ENCODE assay signal across 10 cellular contexts in genomic region chr1:942411-942821, GRCh38. TPM values are rescaled to one million over a fixed set of nuclear protein-coding genes. Genes with fewer than 3 reads are reported as not detected.
A peak's percentile ranks its signal among the peaks of the same experiment; 100 is the strongest.
DNase-seq lines count a peak whose midpoint lies in the region; ATAC-seq, FAIRE-seq and TF ChIP-seq lines count a peak whose summit lies in the region.
"Had no signal": no experiment of that assay in that cellular context is flagged by ENCODE, and none has a peak within 500 bp of the region (broad histone marks: within the 10 kb centered on the region; RNA-seq: fewer than 3 reads in every experiment).

No MANE protein-coding gene starts in this region.

- ATAC-seq in GM12878 (peak; percentile 11; the same call in 2 of the 3 replicates), mucosa of descending colon (peak; percentile 2), GM21515 (IDR thresholded peaks at IDR 0.05; ENCODE audit: unreplicated experiment) (no peak)

- CTCF ChIA-PET in HEK293 (lab: Yijun Ruan, JAX) = interaction anchor here (0.6 to 2.7 kb wide), 4 partner anchors 9 to 349 kb away, joined by 3 to 15 read pairs (median 4); partner anchors contain the start of gene SAMD11
- CTCF ChIA-PET in GM12878 (lab: Yijun Ruan, JAX) = interaction anchor here (0.6 to 1.1 kb wide), 2 partner anchors 37 to 337 kb away, joined by 3 to 4 read pairs; no protein-coding TSS in a partner anchor

- no peak overlapping the region for H2AFZ ChIP-seq in GM12878 (ENCODE audit: control insufficient read depth, low read depth, low read length)

- H3K27ac ChIP-seq in HEK293 (ENCODE audit: extremely low read depth, low read depth, low read length) (peak overlapping the region; percentile 98), GM12878 (ENCODE audit: control insufficient read depth, insufficient read depth) (no peak overlapping the region)

- no peak for FAIRE-seq in GM12878 (lab: Jason Lieb, UNC)

- peaks cover 31% of the 10 kb centered on the region for H3K36me3 ChIP-seq in BE2C
- peaks cover 0 to 51% of the 10 kb centered on the region in 2 experiments; a peak in 1 of 3 replicates for H3K36me3 ChIP-seq in HEK293 (ENCODE audit: control insufficient read depth in 2 of 2, insufficient read depth in 1 of 2, low read length in 2 of 2)
- peaks cover 0 to 4% of the 10 kb centered on the region in 2 experiments; a peak in 3 of 4 replicates for H3K36me3 ChIP-seq in GM12878 (ENCODE audit: control insufficient read depth in 2 of 2, insufficient read depth in 2 of 2, low read length in 1 of 2)
- no peaks in the 10 kb centered on the region for H3K36me3 ChIP-seq in mucosa of descending colon (ENCODE audit: low read depth)

- DNase-seq in BE2C (peak; percentile 55), GM12878 (ENCODE audit: low read depth, low spot score) (no peak), mucosa of descending colon (no peak), mesenteric fat pad (ENCODE audit: low spot score) (no peak), anterior cingulate cortex (lab: John Stamatoyannopoulos, UW) (no peak), NCI-H446 treated with DMSO at 0.1 percent for 48 hours (lab: John Stamatoyannopoulos, UW) (no peak)
- DNase-seq: T-helper 1 cell had no signal

- SMC1A ChIA-PET in GM12878 (lab: Charles Lee; ENCODE audit: uncharacterized antibody, unreplicated experiment) = no interaction called here

- H3K79me2 ChIP-seq in GM12878 (ENCODE audit: control insufficient read depth, insufficient read depth, low read length) = no peaks in the 10 kb centered on the region

- peak overlapping the region; percentile 36 for H3K4me3 ChIP-seq in BE2C (ENCODE audit: low read depth, low read length)
- peak overlapping the region; percentile 46 for H3K4me3 ChIP-seq in HEK293 (ENCODE audit: low read depth, low read length)
- H3K4me3 ChIP-seq in GM12878 = no peak overlapping the region
- H3K4me3 ChIP-seq in mucosa of descending colon = no peak overlapping the region

- TF ChIP-seq EP300 in GM12878 (IDR thresholded peaks at IDR 0.05; ENCODE audit: borderline replicate concordance in 1 of 2, control insufficient read depth in 1 of 2, low read depth in 2 of 2, low read length in 2 of 2) = no peak

- WGBS in GM12878 (ENCODE audit: insufficient coverage, insufficient replicate concordance, low lambda C conversion rate, missing lambda C conversion rate) = 3% methylated on average over 28 of the region's 48 CpGs

- no peak for TF ChIP-seq RAD21 in GM12878 (IDR thresholded peaks at IDR 0.05; ENCODE audit: insufficient read depth, low read depth, low read length)

- POLR2A ChIA-PET in HEK293 (lab: Yijun Ruan, JAX) (interaction anchor here (0.7 to 9.4 kb wide), 13 partner anchors 10 to 55 kb away, joined by 3 to 111 read pairs (median 12); partner anchors contain the start of genes PLEKHN1 and SAMD11), GM12878 (lab: Charles Lee) (interaction anchor here (0.7 to 1.3 kb wide), 2 partner anchors 37 to 665 kb away, joined by 3 to 7 read pairs; no protein-coding TSS in a partner anchor)

- intact Hi-C loops in GM12878 (cut with micrococcal nuclease; ENCODE audit: unreplicated experiment) (loop anchor here (5.0 kb wide), 1 partner anchor 35 kb away; no protein-coding TSS in a partner anchor), mucosa of descending colon (cut with DNase I, micrococcal nuclease) (no loop called here)

- in situ Hi-C loops in GM12878 (cut with MboI) = no loop called here

- no peaks in the 10 kb centered on the region for H4K20me1 ChIP-seq in GM12878 (ENCODE audit: control insufficient read depth, insufficient read depth)

- no peaks in the 10 kb centered on the region for H3K27me3 ChIP-seq in BE2C
- peaks cover 6 to 8% of the 10 kb centered on the region in 2 experiments for H3K27me3 ChIP-seq in GM12878 (replicated peaks in 1 of 2; ENCODE audit: control insufficient read depth in 2 of 2, insufficient read depth in 2 of 2, low read length in 1 of 2)

- H3K9me3 ChIP-seq in BE2C = no peaks in the 10 kb centered on the region
- H3K9me3 ChIP-seq in HEK293 (ENCODE audit: control insufficient read depth, insufficient read depth, low read depth, low read length) = no peaks in the 10 kb centered on the region
- no peaks in the 10 kb centered on the region for H3K9me3 ChIP-seq in GM12878 (replicated peaks; ENCODE audit: control insufficient read depth, insufficient read depth, low read length)
- no peaks in the 10 kb centered on the region for H3K9me3 ChIP-seq in mucosa of descending colon

- RAD21 ChIA-PET in GM12878 (lab: Charles Lee; ENCODE audit: unreplicated experiment) = interaction anchor here (0.9 kb wide), 1 partner anchor 24 kb away, joined by 4 read pairs; no protein-coding TSS in a partner anchor

- TF ChIP-seq CTCF in BE2C (IDR thresholded peaks at IDR 0.05; ENCODE audit: low read depth, low read length) (no peak), HEK293 (tag by site-specific recombination; IDR thresholded peaks at IDR 0.05) (no peak), GM12878 (IDR thresholded peaks at IDR 0.05 in 2 of 3, conservative IDR thresholded peaks at IDR 0.05 in 1 of 3; ENCODE audit: control insufficient read depth in 2 of 3, extremely low read depth in 1 of 3, insufficient read depth in 1 of 3, low read depth in 3 of 3, low read length in 3 of 3) (no peak), mucosa of descending colon (IDR thresholded peaks at IDR 0.05) (no peak)

- H3K4me1 ChIP-seq in BE2C = peaks cover 58% of the 10 kb centered on the region
- peaks cover 46% of the 10 kb centered on the region for H3K4me1 ChIP-seq in HEK293 (ENCODE audit: control insufficient read depth, insufficient read depth, low read length)
- peaks cover 7% of the 10 kb centered on the region; the same call in 1 of the 2 replicates for H3K4me1 ChIP-seq in GM12878 (ENCODE audit: control insufficient read depth, insufficient read depth, low read length)
- peaks cover 37% of the 10 kb centered on the region for H3K4me1 ChIP-seq in mucosa of descending colon (ENCODE audit: low read depth)

- no peak; the same call in 1 of the 2 replicates for TF ChIP-seq POLR2A in GM12878 (IDR thresholded peaks at IDR 0.05; ENCODE audit: low read depth, low read length)

- no peak overlapping the region for H3K4me2 ChIP-seq in GM12878 (ENCODE audit: control insufficient read depth, insufficient read depth)

- H3K9ac ChIP-seq in GM12878 (ENCODE audit: control insufficient read depth, insufficient read depth, low read length) = no peak overlapping the region

- no TSS peak for BruUV-seq in GM12878 (replicated peaks; lab: Mats Ljungman, UMichigan)

RNA-seq across cellular contexts. Expression of gene NOC2L, which starts 16.6 kb away (rescaled TPM):
- 253 TPM for polyA plus RNA-seq in BE2C (2012; ENCODE audit: insufficient read depth, insufficient read length, low read depth)
- 45.4 and 56.2 TPM in 2 replicates for total RNA-seq in GM12878 (2013; cell fraction: nucleolus; rRNA removed)
- total RNA-seq in GM12878 (2014; rRNA removed) (92.5 and 107 TPM in 2 replicates), GM12878 (2014; rRNA removed; fragmentation: Illumina TruSeq; extraction: Trizol) (44.7 and 52.5 TPM in 2 replicates), GM12878 (2021) (115 and 132 TPM in 2 replicates), mucosa of descending colon (10 to 100 TPM; 47.3 to 56.2 (median 54.6) TPM), mesenteric fat pad (49.8 TPM)
- polyA plus RNA-seq in GM12878 (2011; ENCODE audit: low read depth) = 20.8 TPM
- polyA plus RNA-seq in GM12878 (2011; rRNA removed) (19.2 and 40.7 TPM in 2 replicates), GM12878 (2014; fragmentation: Illumina TruSeq; extraction: Trizol) (26.6 and 48.6 TPM in 2 replicates), GM12878 (2014; fragmentation: Nextera tagmentation; extraction: Ambion mirVana) (1 to 10 TPM; 1.3 to 4.6 TPM), GM12878 (2014; rRNA removed) (76.1 and 88.9 TPM in 2 replicates), GM12878 (2016; fragmentation: Nextera tagmentation; extraction: Ambion mirVana) (100 to 1,000 TPM; 154 to 171 TPM)
- 66.9 and 84.3 TPM in 2 replicates for polyA plus RNA-seq in GM12878 (2011; cell fraction: cytosol; rRNA removed)
- polyA plus RNA-seq in GM12878 (2011; cell fraction: nucleus; rRNA removed) = 106 and 173 TPM in 2 replicates
- 46.1 and 49.2 TPM in 2 replicates for polyA plus RNA-seq in GM12878 (2012)
- 52.2 and 87.7 TPM in 2 replicates for polyA minus RNA-seq in GM12878 (2011; rRNA and poly(A)+ RNA removed)
- 42.2 and 44.6 TPM in 2 replicates for polyA minus RNA-seq in GM12878 (2011; cell fraction: cytosol; rRNA and poly(A)+ RNA removed)
- polyA minus RNA-seq in GM12878 (2011; cell fraction: nucleus; rRNA and poly(A)+ RNA removed) = 16.1 and 33.3 TPM in 2 replicates

RNA-seq across cellular contexts. Expression of gene KLHL17, which starts 18.0 kb away (rescaled TPM):
- 127 TPM for polyA plus RNA-seq in BE2C (2012; ENCODE audit: insufficient read depth, insufficient read length, low read depth)
- 40.7 and 42.9 TPM in 2 replicates for total RNA-seq in GM12878 (2013; cell fraction: nucleolus; rRNA removed)
- total RNA-seq in GM12878 (2014; rRNA removed) (14.9 and 18.2 TPM in 2 replicates), GM12878 (2014; rRNA removed; fragmentation: Illumina TruSeq; extraction: Trizol) (3.6 and 4.0 TPM in 2 replicates), GM12878 (2021) (27.2 and 30.6 TPM in 2 replicates), mucosa of descending colon (10 to 100 TPM in 2 of 3 donors, 1 to 10 TPM in 1; 9.0 to 14.7 (median 11.0) TPM), mesenteric fat pad (8.8 TPM)
- 5.1 TPM for polyA plus RNA-seq in GM12878 (2011; ENCODE audit: low read depth)
- polyA plus RNA-seq in GM12878 (2011; rRNA removed) (3.5 and 8.4 TPM in 2 replicates), GM12878 (2014; fragmentation: Illumina TruSeq; extraction: Trizol) (0.32 and 2.3 TPM in 2 replicates), GM12878 (2014; fragmentation: Nextera tagmentation; extraction: Ambion mirVana) (under 1 TPM; 0.03 to 0.35 TPM), GM12878 (2014; rRNA removed) (28.2 and 35.0 TPM in 2 replicates), GM12878 (2016; fragmentation: Nextera tagmentation; extraction: Ambion mirVana) (1 to 10 TPM; 1.3 to 6.6 TPM)
- 10.9 and 20.3 TPM in 2 replicates for polyA plus RNA-seq in GM12878 (2011; cell fraction: cytosol; rRNA removed)
- 410 and 507 TPM in 2 replicates for polyA plus RNA-seq in GM12878 (2011; cell fraction: nucleus; rRNA removed)
- 14.6 and 20.2 TPM in 2 replicates for polyA plus RNA-seq in GM12878 (2012)
- 3.4 and 6.7 TPM in 2 replicates for polyA minus RNA-seq in GM12878 (2011; rRNA and poly(A)+ RNA removed)
- 2.9 and 4.7 TPM in 2 replicates for polyA minus RNA-seq in GM12878 (2011; cell fraction: cytosol; rRNA and poly(A)+ RNA removed)
- 30.2 and 35.6 TPM in 2 replicates for polyA minus RNA-seq in GM12878 (2011; cell fraction: nucleus; rRNA and poly(A)+ RNA removed)

RNA-seq across cellular contexts. Expression of gene SAMD11, which starts 18.7 kb away (rescaled TPM):
- polyA plus RNA-seq in BE2C (2012; ENCODE audit: insufficient read depth, insufficient read length, low read depth) = 1.9 TPM
- not detected in 2 replicates for total RNA-seq in GM12878 (2013; cell fraction: nucleolus; rRNA removed)
- total RNA-seq in GM12878 (2014; rRNA removed) (not detected in 2 replicates), GM12878 (2014; rRNA removed; fragmentation: Illumina TruSeq; extraction: Trizol) (not detected in 2 replicates), GM12878 (2021) (not detected in 2 replicates), mucosa of descending colon (1 to 10 TPM; 2.2 to 4.3 (median 2.7) TPM), mesenteric fat pad (2.8 TPM)
- not detected for polyA plus RNA-seq in GM12878 (2011; ENCODE audit: low read depth)
- polyA plus RNA-seq in GM12878 (2011; rRNA removed) (not detected in 2 replicates), GM12878 (2014; fragmentation: Illumina TruSeq; extraction: Trizol) (not detected in 2 replicates), GM12878 (2014; fragmentation: Nextera tagmentation; extraction: Ambion mirVana) (under 1 TPM in 1 of 2 experiments, not detected in 1; 0.04 TPM), GM12878 (2014; rRNA removed) (0.29 TPM in 1 of 2 replicates, not detected in the other), GM12878 (2016; fragmentation: Nextera tagmentation; extraction: Ambion mirVana) (under 1 TPM; 0.09 to 0.31 TPM)
- 0.03 TPM in 1 of 2 replicates, not detected in the other for polyA plus RNA-seq in GM12878 (2011; cell fraction: cytosol; rRNA removed)
- 0.10 TPM in 1 of 2 replicates, not detected in the other for polyA plus RNA-seq in GM12878 (2011; cell fraction: nucleus; rRNA removed)
- polyA plus RNA-seq in GM12878 (2012) = 0.08 TPM in 1 of 2 replicates, not detected in the other
- polyA minus RNA-seq in GM12878 (2011; rRNA and poly(A)+ RNA removed) = not detected in 2 replicates
- polyA minus RNA-seq in GM12878 (2011; cell fraction: cytosol; rRNA and poly(A)+ RNA removed) = 4.3 and 4.5 TPM in 2 replicates
- polyA minus RNA-seq in GM12878 (2011; cell fraction: nucleus; rRNA and poly(A)+ RNA removed) = 0.19 and 0.24 TPM in 2 replicates

RNA-seq across cellular contexts. Expression of gene PLEKHN1, which starts 23.9 kb away (rescaled TPM):
- not detected for polyA plus RNA-seq in BE2C (2012; ENCODE audit: insufficient read depth, insufficient read length, low read depth)
- total RNA-seq in GM12878 (2013; cell fraction: nucleolus; rRNA removed) = 0.29 and 0.39 TPM in 2 replicates
- 0.22 and 0.23 TPM in 2 replicates for total RNA-seq in GM12878 (2014; rRNA removed)
- not detected in 2 replicates for total RNA-seq in GM12878 (2014; rRNA removed; fragmentation: Illumina TruSeq; extraction: Trizol)
- total RNA-seq in GM12878 (2021) = 0.26 and 0.43 TPM in 2 replicates
- not detected for polyA plus RNA-seq in GM12878 (2011; ENCODE audit: low read depth)
- polyA plus RNA-seq in GM12878 (2011; rRNA removed) = 0.04 TPM in 1 of 2 replicates, not detected in the other
- polyA plus RNA-seq in GM12878 (2011; cell fraction: cytosol; rRNA removed) = 0.01 and 0.05 TPM in 2 replicates
- polyA plus RNA-seq in GM12878 (2011; cell fraction: nucleus; rRNA removed) = 0.67 and 0.78 TPM in 2 replicates
- 0.24 and 0.51 TPM in 2 replicates for polyA plus RNA-seq in GM12878 (2012)
- polyA plus RNA-seq in GM12878 (2014; fragmentation: Illumina TruSeq; extraction: Trizol) = not detected in 2 replicates
- polyA plus RNA-seq in GM12878 (2014; fragmentation: Nextera tagmentation; extraction: Ambion mirVana) = not detected
- 0.14 and 0.70 TPM in 2 replicates for polyA plus RNA-seq in GM12878 (2014; rRNA removed)
- not detected for polyA plus RNA-seq in GM12878 (2016; fragmentation: Nextera tagmentation; extraction: Ambion mirVana)
- polyA minus RNA-seq in GM12878 (2011; rRNA and poly(A)+ RNA removed) = not detected in 2 replicates
- polyA minus RNA-seq in GM12878 (2011; cell fraction: cytosol; rRNA and poly(A)+ RNA removed) = not detected in 2 replicates
- polyA minus RNA-seq in GM12878 (2011; cell fraction: nucleus; rRNA and poly(A)+ RNA removed) = 0.29 and 0.48 TPM in 2 replicates
- total RNA-seq in mucosa of descending colon = under 1 TPM; 0.23 to 0.99 (median 0.32) TPM
- total RNA-seq in mesenteric fat pad = 0.39 TPM
- total RNA-seq: temporal lobe had no signal

RNA-seq across cellular contexts. Expression of gene PERM1, which starts 39.5 kb away (rescaled TPM):
- polyA plus RNA-seq in BE2C (2012; ENCODE audit: insufficient read depth, insufficient read length, low read depth) = not detected
- not detected in 2 replicates for total RNA-seq in GM12878 (2013; cell fraction: nucleolus; rRNA removed)
- total RNA-seq in GM12878 (2014; rRNA removed) (not detected in 2 replicates), GM12878 (2014; rRNA removed; fragmentation: Illumina TruSeq; extraction: Trizol) (not detected in 2 replicates), GM12878 (2021) (not detected in 2 replicates), mucosa of descending colon (under 1 TPM in 1 of 3 donors, not detected in 2; 0.24 TPM), mesenteric fat pad (not detected)
- polyA plus RNA-seq in GM12878 (2011; ENCODE audit: low read depth) = not detected
- polyA plus RNA-seq in GM12878 (2011; rRNA removed) (not detected in 2 replicates), GM12878 (2014; fragmentation: Illumina TruSeq; extraction: Trizol) (not detected in 2 replicates), GM12878 (2014; fragmentation: Nextera tagmentation; extraction: Ambion mirVana) (not detected), GM12878 (2014; rRNA removed) (not detected in 2 replicates), GM12878 (2016; fragmentation: Nextera tagmentation; extraction: Ambion mirVana) (not detected)
- polyA plus RNA-seq in GM12878 (2011; cell fraction: cytosol; rRNA removed) = 0.02 TPM in 1 of 2 replicates, not detected in the other
- polyA plus RNA-seq in GM12878 (2011; cell fraction: nucleus; rRNA removed) = not detected in 2 replicates
- polyA plus RNA-seq in GM12878 (2012) = 0.30 and 0.38 TPM in 2 replicates
- polyA minus RNA-seq in GM12878 (2011; rRNA and poly(A)+ RNA removed) = not detected in 2 replicates
- polyA minus RNA-seq in GM12878 (2011; cell fraction: cytosol; rRNA and poly(A)+ RNA removed) = not detected in 2 replicates
- not detected in 2 replicates for polyA minus RNA-seq in GM12878 (2011; cell fraction: nucleus; rRNA and poly(A)+ RNA removed)

Comparison
In these comparisons a context has a peak if more than half of its experiments do, and no peak if none do; other contexts are left out.
1. H3K4me3 ChIP-seq: peak in BE2C (single experiment) and HEK293 (single experiment); none in GM12878 (single experiment) and mucosa of descending colon (single experiment).